Comparison of ENCODE assay signal across 12 cellular contexts in the genomic region with DNA sequence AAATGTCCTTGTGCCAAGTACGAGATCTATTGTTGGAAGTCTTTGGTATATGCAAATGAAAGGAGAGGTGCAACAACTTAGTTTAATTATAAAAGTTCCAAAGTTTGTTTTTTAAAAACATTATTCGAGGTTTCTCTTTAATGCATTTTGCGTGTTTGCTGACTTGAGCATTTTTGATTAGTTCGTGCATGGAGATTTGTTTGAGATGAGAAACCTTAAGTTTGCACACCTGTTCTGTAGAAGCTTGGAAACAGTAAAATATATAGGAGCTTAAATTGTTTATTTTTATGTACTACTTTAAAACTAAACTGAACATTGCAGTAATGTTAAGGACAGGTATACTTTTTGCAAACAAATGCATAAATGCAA. TPM values are rescaled to one million over a fixed set of nuclear protein-coding genes. Genes with fewer than 3 reads are reported as not detected.
DNase-seq lines count a peak whose midpoint lies in the region; ATAC-seq and TF ChIP-seq lines count a peak whose summit lies in the region.
"Had no signal": no experiment of that assay in that cellular context is flagged by ENCODE, and none has a peak within 500 bp of the region (broad histone marks: within the 10 kb centered on the region; RNA-seq: fewer than 3 reads in every experiment).

No MANE protein-coding gene starts in this region.

- no peak overlapping the region for H3K4me3 ChIP-seq in CD8-positive, alpha-beta memory T cell (ENCODE audit: low read length)
- H3K4me3 ChIP-seq in PC-9 (no peak overlapping the region), epithelial cell of proximal tubule (ENCODE audit: low read depth, low read length) (peak overlapping the region; percentile 52), parathyroid adenoma (ENCODE audit: low read depth, low read length) (peak overlapping the region; percentile 51)

- peaks cover 18% of the 10 kb centered on the region for H3K4me1 ChIP-seq in CD8-positive, alpha-beta memory T cell (ENCODE audit: insufficient read depth, low read length)
- peaks cover 23% of the 10 kb centered on the region for H3K4me1 ChIP-seq in PC-9 (replicated peaks; ENCODE audit: insufficient read depth)
- peaks cover 4% of the 10 kb centered on the region for H3K4me1 ChIP-seq in parathyroid adenoma

- peak overlapping the region; percentile 25; the same call in 1 of the 2 replicates for H3K4me2 ChIP-seq in PC-9
- peak overlapping the region; percentile 49 for H3K4me2 ChIP-seq in parathyroid adenoma (ENCODE audit: low read length)

- POLR2A ChIA-PET in CD8-positive, alpha-beta memory T cell (lab: Charles Lee): no interaction called here
- POLR2A ChIA-PET in PC-9 (lab: Charles Lee; ENCODE audit: unreplicated experiment): interaction anchor here (0.6 to 0.7 kb wide), 2 partner anchors 96 to 363 kb away, joined by 3 to 9 read pairs; no protein-coding TSS in a partner anchor

- H4K20me1 ChIP-seq in PC-9 (ENCODE audit: insufficient read depth): no peaks in the 10 kb centered on the region

- H3K9me3 Mint-ChIP-seq in CD8-positive, alpha-beta memory T cell: peaks cover 0 to 6% (median 3%) of the 10 kb centered on the region in 5 donors
- peaks cover 20 to 39% (median 23%) of the 10 kb centered on the region in 7 donors for H3K9me3 Mint-ChIP-seq in CD14-positive monocyte

- no peaks in the 10 kb centered on the region for H3K27me3 ChIP-seq in CD8-positive, alpha-beta memory T cell (ENCODE audit: insufficient read depth, low read length, poor library complexity, severe bottlenecking)
- H3K27me3 ChIP-seq in PC-9 (ENCODE audit: insufficient read depth, low read depth) (no peaks in the 10 kb centered on the region), parathyroid adenoma (ENCODE audit: control insufficient read depth, insufficient read depth, low read length) (no peaks in the 10 kb centered on the region)

- H2AFZ ChIP-seq in PC-9 (no peak overlapping the region), parathyroid adenoma (no peak overlapping the region)

- intact Hi-C loops in PC-9 (cut with micrococcal nuclease; ENCODE audit: unreplicated experiment) (loop anchor here (10.0 kb wide), 1 partner anchor 352 kb away; no protein-coding TSS in a partner anchor), CD14-positive monocyte (cut with micrococcal nuclease) (loop anchor here (5.0 to 10.0 kb wide), 3 partner anchors 36 to 442 kb away; a partner anchor contains a TSS)

- peak overlapping the region; percentile 53 to 99 (median 95) for H3K4me3 Mint-ChIP-seq in CD8-positive, alpha-beta memory T cell
- H3K4me3 Mint-ChIP-seq in CD14-positive monocyte: peak overlapping the region in 1 of 2 donors; percentile 99

- H3K4me1 Mint-ChIP-seq in CD8-positive, alpha-beta memory T cell: peaks cover 26 to 39% (median 37%) of the 10 kb centered on the region in 3 donors
- H3K4me1 Mint-ChIP-seq in CD14-positive monocyte: peaks cover 35% of the 10 kb centered on the region

- no peaks in the 10 kb centered on the region for H3K36me3 ChIP-seq in CD8-positive, alpha-beta memory T cell (ENCODE audit: insufficient read depth, low read length)
- H3K36me3 ChIP-seq in PC-9 (ENCODE audit: low read depth): no peaks in the 10 kb centered on the region
- no peaks in the 10 kb centered on the region for H3K36me3 ChIP-seq in parathyroid adenoma (ENCODE audit: control insufficient read depth, insufficient read depth, low read length)

- DNase-seq in CD8-positive, alpha-beta memory T cell: no peak
- DNase-seq in PC-9 (no peak), epithelial cell of proximal tubule (ENCODE audit: low read depth) (no peak), CD14-positive monocyte (ENCODE audit: low spot score) (no peak), iPS-NIHi7 (ENCODE audit: extremely low spot score) (no peak), NCI-H1417 (lab: John Stamatoyannopoulos, UW) (no peak)
- DNase-seq: cortex of kidney; GDM1; NCI-H1048; stimulated activated CD4-positive, alpha-beta T cell treated with anti-CD3 and anti-CD28 coated beads, Interleukin-4, amount 100 ng/mL, for 4 hours had no signal

- H3K9ac ChIP-seq in parathyroid adenoma: no peak overlapping the region

- H3K27ac ChIP-seq in CD8-positive, alpha-beta memory T cell (ENCODE audit: low read depth, low read length): no peak overlapping the region
- H3K27ac ChIP-seq in PC-9 (no peak overlapping the region), parathyroid adenoma (no peak overlapping the region)

- peaks cover 0 to 6% of the 10 kb centered on the region in 2 donors for H3K27me3 Mint-ChIP-seq in CD8-positive, alpha-beta memory T cell
- H3K27me3 Mint-ChIP-seq in CD14-positive monocyte (ENCODE audit: low read depth in 3 of 3): peaks cover 51 to 71% (median 66%) of the 10 kb centered on the region in 3 donors

- BruUV-seq in PC-9 (replicated peaks; lab: Mats Ljungman, UMichigan): no TSS peak

- no peaks in the 10 kb centered on the region for H3K9me3 ChIP-seq in CD8-positive, alpha-beta memory T cell (ENCODE audit: low read length)
- H3K9me3 ChIP-seq in PC-9 (ENCODE audit: insufficient read depth, low read depth) (no peaks in the 10 kb centered on the region), parathyroid adenoma (ENCODE audit: control insufficient read depth, low read length) (no peaks in the 10 kb centered on the region)

- H3K36me3 Mint-ChIP-seq in CD8-positive, alpha-beta memory T cell: peaks cover 0 to 6% (median 0%) of the 10 kb centered on the region in 3 donors
- peaks cover 16% of the 10 kb centered on the region in 2 donors for H3K36me3 Mint-ChIP-seq in CD14-positive monocyte

- H3F3A ChIP-seq in PC-9 (ENCODE audit: insufficient read depth, low read depth): peaks cover 17% of the 10 kb centered on the region; the same call in 1 of the 2 replicates

- H3K79me2 ChIP-seq in PC-9 (ENCODE audit: low read depth): no peaks in the 10 kb centered on the region
- no peaks in the 10 kb centered on the region for H3K79me2 ChIP-seq in parathyroid adenoma

- CTCF ChIA-PET in CD8-positive, alpha-beta memory T cell (lab: Charles Lee): interaction anchor here (1.4 to 2.2 kb wide), 2 partner anchors 13 to 38 kb away, joined by 4 to 7 read pairs; a partner anchor contains a TSS
- CTCF ChIA-PET in PC-9 (lab: Charles Lee): interaction anchor here (0.5 kb wide), 1 partner anchor 199 kb away, joined by 3 read pairs; no protein-coding TSS in a partner anchor

- peak overlapping the region in 3 of 8 donors; percentile 12 to 72 (median 51) for H3K27ac Mint-ChIP-seq in CD8-positive, alpha-beta memory T cell
- no peak overlapping the region for H3K27ac Mint-ChIP-seq in CD14-positive monocyte

- TF ChIP-seq CTCF in PC-9 (conservative IDR thresholded peaks at IDR 0.05) (no peak), epithelial cell of proximal tubule (conservative IDR thresholded peaks at IDR 0.05; ENCODE audit: low read depth, low read length) (no peak), parathyroid adenoma (IDR thresholded peaks at IDR 0.05) (no peak), CD14-positive monocyte (IDR thresholded peaks at IDR 0.05) (no peak)

- no peak for ATAC-seq in SK-N-SH treated with all-trans-retinoic acid at 6 μM for 48 hours

- no peaks in the 10 kb centered on the region for H3K9me2 ChIP-seq in PC-9 (ENCODE audit: insufficient read depth)

TF ChIP-seq in SK-N-SH treated with all-trans-retinoic acid at 6 μM for 48 hours, 23 proteins besides CTCF, POLR2A, EP300 and RAD21 (continues in another document):
- TF ChIP-seq ZFP30 (CRISPR knock-in tag; IDR thresholded peaks at IDR 0.05) (no peak), SNAI2 (CRISPR knock-in tag; IDR thresholded peaks at IDR 0.05) (no peak)
- TF ChIP-seq, protein P1, sequence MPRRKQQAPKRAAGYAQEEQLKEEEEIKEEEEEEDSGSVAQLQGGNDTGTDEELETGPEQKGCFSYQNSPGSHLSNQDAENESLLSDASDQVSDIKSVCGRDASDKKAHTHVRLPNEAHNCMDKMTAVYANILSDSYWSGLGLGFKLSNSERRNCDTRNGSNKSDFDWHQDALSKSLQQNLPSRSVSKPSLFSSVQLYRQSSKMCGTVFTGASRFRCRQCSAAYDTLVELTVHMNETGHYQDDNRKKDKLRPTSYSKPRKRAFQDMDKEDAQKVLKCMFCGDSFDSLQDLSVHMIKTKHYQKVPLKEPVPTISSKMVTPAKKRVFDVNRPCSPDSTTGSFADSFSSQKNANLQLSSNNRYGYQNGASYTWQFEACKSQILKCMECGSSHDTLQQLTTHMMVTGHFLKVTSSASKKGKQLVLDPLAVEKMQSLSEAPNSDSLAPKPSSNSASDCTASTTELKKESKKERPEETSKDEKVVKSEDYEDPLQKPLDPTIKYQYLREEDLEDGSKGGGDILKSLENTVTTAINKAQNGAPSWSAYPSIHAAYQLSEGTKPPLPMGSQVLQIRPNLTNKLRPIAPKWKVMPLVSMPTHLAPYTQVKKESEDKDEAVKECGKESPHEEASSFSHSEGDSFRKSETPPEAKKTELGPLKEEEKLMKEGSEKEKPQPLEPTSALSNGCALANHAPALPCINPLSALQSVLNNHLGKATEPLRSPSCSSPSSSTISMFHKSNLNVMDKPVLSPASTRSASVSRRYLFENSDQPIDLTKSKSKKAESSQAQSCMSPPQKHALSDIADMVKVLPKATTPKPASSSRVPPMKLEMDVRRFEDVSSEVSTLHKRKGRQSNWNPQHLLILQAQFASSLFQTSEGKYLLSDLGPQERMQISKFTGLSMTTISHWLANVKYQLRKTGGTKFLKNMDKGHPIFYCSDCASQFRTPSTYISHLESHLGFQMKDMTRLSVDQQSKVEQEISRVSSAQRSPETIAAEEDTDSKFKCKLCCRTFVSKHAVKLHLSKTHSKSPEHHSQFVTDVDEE (CRISPR knock-in tag; IDR thresholded peaks at IDR 0.05): no peak

RNA-seq across cellular contexts. Expression of a gene that starts 2.3 kb away (rescaled TPM):
- total RNA-seq in CD8-positive, alpha-beta memory T cell: 1 to 10 TPM; 1.9 TPM
- polyA plus RNA-seq in CD8-positive, alpha-beta memory T cell: 0.87 TPM
- total RNA-seq in PC-9 (2021) (11.0 and 14.3 TPM in 2 replicates), epithelial cell of proximal tubule (23.9 and 25.6 TPM in 2 replicates)
- under 1 TPM in 1 of 2 donors, not detected in 1; 0.17 TPM for polyA plus RNA-seq in CD14-positive monocyte

RNA-seq across cellular contexts. Expression of a gene that starts 6.9 kb away (rescaled TPM):
- under 1 TPM; 0.22 to 0.24 TPM for total RNA-seq in CD8-positive, alpha-beta memory T cell
- polyA plus RNA-seq in CD8-positive, alpha-beta memory T cell: 0.25 TPM
- total RNA-seq in PC-9 (2021): 0.35 TPM in 1 of 2 replicates, not detected in the other
- total RNA-seq in epithelial cell of proximal tubule: 0.12 and 1.8 TPM in 2 replicates
- polyA plus RNA-seq in CD14-positive monocyte: under 1 TPM in 1 of 2 donors, not detected in 1; 0.38 TPM

RNA-seq across cellular contexts. Expression of a gene that starts 38.3 kb away (rescaled TPM):
- total RNA-seq in CD8-positive, alpha-beta memory T cell: 10 to 100 TPM; 48.2 to 48.4 TPM
- polyA plus RNA-seq in CD8-positive, alpha-beta memory T cell: 51.7 TPM
- total RNA-seq in PC-9 (2021): 55.4 and 57.2 TPM in 2 replicates
- 20.8 and 26.7 TPM in 2 replicates for total RNA-seq in epithelial cell of proximal tubule
- 10 to 100 TPM; 27.7 to 33.4 TPM for polyA plus RNA-seq in CD14-positive monocyte

RNA-seq across cellular contexts. Expression of a gene that starts 39.2 kb away (rescaled TPM):
- total RNA-seq in CD8-positive, alpha-beta memory T cell: 10 to 100 TPM; 21.7 to 22.9 TPM
- polyA plus RNA-seq in CD8-positive, alpha-beta memory T cell: 34.9 TPM
- total RNA-seq in PC-9 (2021): 18.6 and 22.9 TPM in 2 replicates
- total RNA-seq in epithelial cell of proximal tubule: 2.4 and 2.6 TPM in 2 replicates
- 1 to 10 TPM; 3.2 to 3.9 TPM for polyA plus RNA-seq in CD14-positive monocyte

Comparison
In these comparisons a context has a peak if more than half of its experiments do, and no peak if none do; other contexts are left out.
1. H3K4me3 ChIP-seq: peak in epithelial cell of proximal tubule (single experiment) and parathyroid adenoma (single experiment); none in CD8-positive, alpha-beta memory T cell (single experiment) and PC-9 (single experiment).